In genomic region chr10:98432330-98432729, GRCh38 we compare ENCODE assay signal across 23 cellular contexts. TPM values are rescaled to one million over a fixed set of nuclear protein-coding genes. Genes with fewer than 3 reads are reported as not detected.
DNase-seq lines count a peak whose midpoint lies in the region; ATAC-seq, FAIRE-seq and TF ChIP-seq lines count a peak whose summit lies in the region.
"Had no signal": no experiment of that assay in that cellular context is flagged by ENCODE, and none has a peak within 500 bp of the region (broad histone marks: within the 10 kb centered on the region; RNA-seq: fewer than 3 reads in every experiment).

No MANE protein-coding gene starts in this region.

- CTCF ChIA-PET in HepG2 (lab: Yijun Ruan, JAX; ENCODE audit: low intra/inter-chr PET ratio, low total read pairs), result no interaction called here
- CTCF ChIA-PET in OCI-LY7 (lab: Charles Lee; ENCODE audit: unreplicated experiment), result no interaction called here

- H2AFZ ChIP-seq in HepG2 (ENCODE audit: low read length) (no peak overlapping the region), OCI-LY7 (ENCODE audit: low read length) (no peak overlapping the region)
- H2AFZ ChIP-seq: GM23248 had no signal

- TF ChIP-seq EP300 in HepG2 (IDR thresholded peaks at IDR 0.05; ENCODE audit: low read depth in 2 of 2, low read length in 2 of 2) (no peak), HepG2 (CRISPR knock-in tag; IDR thresholded peaks at IDR 0.05; ENCODE audit: borderline replicate concordance) (no peak)

- intact Hi-C loops in HepG2 (cut with micrococcal nuclease; ENCODE audit: unreplicated experiment), result no loop called here
- intact Hi-C loops in right lobe of liver (cut with DNase I), result no loop called here
- intact Hi-C loops in OCI-LY7 (cut with micrococcal nuclease; ENCODE audit: unreplicated experiment), result no loop called here

- no peaks in the 10 kb centered on the region for H3K27me3 ChIP-seq in HepG2 (ENCODE audit: control insufficient read depth in 1 of 2, insufficient read depth in 2 of 2, low read length in 2 of 2)
- H3K27me3 ChIP-seq in right lobe of liver, result no peaks in the 10 kb centered on the region
- H3K27me3 ChIP-seq in endodermal cell (ENCODE audit: control insufficient read depth, insufficient read depth, low read length, poor library complexity, severe bottlenecking), result no peaks in the 10 kb centered on the region
- H3K27me3 ChIP-seq: BLaER1 had no signal

- H3K9ac ChIP-seq in HepG2 (ENCODE audit: insufficient read depth, low read depth, low read length) (no peak overlapping the region), endodermal cell (ENCODE audit: extremely low read depth, low read length, poor library complexity, severe bottlenecking) (no peak overlapping the region)
- H3K9ac ChIP-seq: BLaER1, GM23248 had no signal

- H3K9me3 ChIP-seq in HepG2 (ENCODE audit: low read length) (no peaks in the 10 kb centered on the region), right lobe of liver (no peaks in the 10 kb centered on the region), OCI-LY7 (ENCODE audit: low read length) (peaks cover 5% of the 10 kb centered on the region; the same call in 1 of the 2 replicates), endodermal cell (ENCODE audit: control insufficient read depth, low read length) (peaks cover 35% of the 10 kb centered on the region)
- H3K9me3 ChIP-seq: Caco-2 had no signal

- FAIRE-seq in HepG2 (lab: Jason Lieb, UNC) (no peak), H54 (lab: Jason Lieb, UNC) (no peak)
- FAIRE-seq: G401.6, GM12878, GM19239, H1 had no signal

- ATAC-seq in HepG2 (no peak), right lobe of liver (no peak), HG02763 (IDR thresholded peaks at IDR 0.05; ENCODE audit: unreplicated experiment) (no peak)
- ATAC-seq: CD8-positive, alpha-beta T cell; GM12878; HCT116 had no signal

- TF ChIP-seq RAD21 in HepG2 (CRISPR knock-in tag; IDR thresholded peaks at IDR 0.05), result no peak

- BruUV-seq in HepG2 (replicated peaks; lab: Mats Ljungman, UMichigan) (no TSS peak), OCI-LY7 (replicated peaks; lab: Mats Ljungman, UMichigan) (TSS peak; percentile 36)

- H3K4me2 ChIP-seq in HepG2 (ENCODE audit: low read depth, low read length), result no peak overlapping the region
- H3K4me2 ChIP-seq in OCI-LY7 (ENCODE audit: low read length), result no peak overlapping the region
- H3K4me2 ChIP-seq: BLaER1 had no signal

- H3K9me2 ChIP-seq in OCI-LY7 (ENCODE audit: insufficient read depth, low read length), result no peaks in the 10 kb centered on the region

- DNase-seq in HepG2 (ENCODE audit: low spot score) (no peak), right lobe of liver (no peak), OCI-LY7 (ENCODE audit: low spot score) (no peak), endodermal cell (no peak), chondrocyte (ENCODE audit: low spot score) (no peak), H54 (ENCODE audit: insufficient read length, low spot score) (no peak)
- DNase-seq: Caco-2; CD4-positive, CD25-positive, alpha-beta regulatory T cell; CD8-positive, alpha-beta T cell; DMS153; DND-41; GM23248; H9; HFFc6 had no signal

- H3K4me3 ChIP-seq in HepG2 (replicated peaks in 1 of 3; ENCODE audit: insufficient read depth in 1 of 3, low read depth in 2 of 3, low read length in 3 of 3) (no peak overlapping the region), right lobe of liver (no peak overlapping the region), OCI-LY7 (ENCODE audit: low read depth, low read length, poor library complexity, severe bottlenecking) (no peak overlapping the region), endodermal cell (ENCODE audit: low read length) (peak overlapping the region; percentile 8)
- H3K4me3 ChIP-seq: BLaER1, GM12878, GM23248 had no signal

- H4K20me1 ChIP-seq in HepG2 (ENCODE audit: insufficient read depth, low read length) (no peaks in the 10 kb centered on the region), OCI-LY7 (ENCODE audit: insufficient read depth, low read length) (no peaks in the 10 kb centered on the region)

- H3K27me3 Mint-ChIP-seq in endodermal cell (ENCODE audit: insufficient read depth), result no peaks in the 10 kb centered on the region
- H3K27me3 Mint-ChIP-seq in chondrocyte (ENCODE audit: low read depth), result no peaks in the 10 kb centered on the region
- H3K27me3 Mint-ChIP-seq: B cell; CD4-positive, CD25-positive, alpha-beta regulatory T cell had no signal

- no peak overlapping the region for H3K4me3 Mint-ChIP-seq in endodermal cell
- no peak overlapping the region for H3K4me3 Mint-ChIP-seq in chondrocyte (ENCODE audit: unreplicated experiment)
- H3K4me3 Mint-ChIP-seq: B cell; CD4-positive, CD25-positive, alpha-beta regulatory T cell; CD8-positive, alpha-beta T cell; H9; HFFc6 had no signal

- peaks cover 72% of the 10 kb centered on the region for H3K36me3 Mint-ChIP-seq in endodermal cell (ENCODE audit: low read depth)
- H3K36me3 Mint-ChIP-seq in chondrocyte (ENCODE audit: low read depth), result peaks cover 43% of the 10 kb centered on the region

- POLR2A ChIA-PET in HepG2 (lab: Yijun Ruan, JAX), result interaction anchor here (0.7 to 1.3 kb wide), 2 partner anchors 17 to 511 kb away, joined by 3 to 6 read pairs; partner anchors contain the start of gene PYROXD2
- POLR2A ChIA-PET in OCI-LY7 (lab: Charles Lee), result interaction anchor here (0.6 to 1.1 kb wide), 2 partner anchors 9 to 127 kb away, joined by 3 read pairs; no protein-coding TSS in a partner anchor

- TF ChIP-seq POLR2A in HepG2 (IDR thresholded peaks at IDR 0.05; ENCODE audit: insufficient read depth in 1 of 2, low read depth in 2 of 2, low read length in 2 of 2) (no peak), right lobe of liver (IDR thresholded peaks at IDR 0.05) (no peak), H54 (IDR thresholded peaks at IDR 0.05; ENCODE audit: low read depth, low read length) (no peak)

- 54% methylated on average over 1 of the region's 1 CpG for WGBS in HepG2 (ENCODE audit: low lambda C conversion rate)
- WGBS in right lobe of liver (ENCODE audit: insufficient coverage, low coverage, low lambda C conversion rate, missing lambda C conversion rate), result no CpG with 5 or more reads among the region's 1 CpG
- 100% methylated on average over 1 of the region's 1 CpG; no CpG with 5 or more reads in 1 of the 2 experiments for WGBS in endodermal cell (ENCODE audit: insufficient coverage in 1 of 2, insufficient read length in 1 of 2), 2 experiments

- TF ChIP-seq CTCF in HepG2 (CRISPR knock-in tag; IDR thresholded peaks at IDR 0.05) (no peak), right lobe of liver (IDR thresholded peaks at IDR 0.05) (no peak), OCI-LY7 (conservative IDR thresholded peaks at IDR 0.05; ENCODE audit: low read length) (no peak), endodermal cell (conservative IDR thresholded peaks at IDR 0.05) (no peak), chondrocyte (IDR thresholded peaks at IDR 0.05) (no peak)

- H3K4me1 Mint-ChIP-seq in endodermal cell, result no peaks in the 10 kb centered on the region
- H3K4me1 Mint-ChIP-seq in chondrocyte (ENCODE audit: low read depth), result peaks cover 10% of the 10 kb centered on the region
- H3K4me1 Mint-ChIP-seq: B cell; CD4-positive, CD25-positive, alpha-beta regulatory T cell; H9 had no signal

- in situ Hi-C loops in HepG2 (cut with HindIII; ENCODE audit: extremely low pct_ligation_motif_present, low pct_unique_long_range_greater_than_20kb), result no loop called here

- H3K36me3 ChIP-seq in HepG2 (replicated peaks in 1 of 2; ENCODE audit: control insufficient read depth in 1 of 2, insufficient read depth in 2 of 2, low read length in 2 of 2), result peaks cover 16 to 69% of the 10 kb centered on the region in 2 experiments
- peaks cover 0 to 73% (median 28%) of the 10 kb centered on the region in 4 donors for H3K36me3 ChIP-seq in right lobe of liver
- peaks cover 79% of the 10 kb centered on the region for H3K36me3 ChIP-seq in OCI-LY7 (ENCODE audit: insufficient read depth, low read length)
- peaks cover 65% of the 10 kb centered on the region for H3K36me3 ChIP-seq in endodermal cell (ENCODE audit: control insufficient read depth, insufficient read depth, low read length)

- no peaks in the 10 kb centered on the region for H3K79me2 ChIP-seq in HepG2 (ENCODE audit: insufficient read depth, low read length)
- no peaks in the 10 kb centered on the region for H3K79me2 ChIP-seq in OCI-LY7 (ENCODE audit: insufficient read depth, low read depth, low read length)

- H3K9me3 Mint-ChIP-seq in endodermal cell (peaks cover 30% of the 10 kb centered on the region), chondrocyte (ENCODE audit: low read depth) (peaks cover 9% of the 10 kb centered on the region)

- no peak overlapping the region for H3K27ac Mint-ChIP-seq in endodermal cell
- no peak overlapping the region for H3K27ac Mint-ChIP-seq in chondrocyte (ENCODE audit: unreplicated experiment)
- H3K27ac Mint-ChIP-seq: B cell; CD4-positive, CD25-positive, alpha-beta regulatory T cell; CD8-positive, alpha-beta T cell; H9; HFFc6 had no signal

- H3K4me1 ChIP-seq in HepG2 (ENCODE audit: insufficient read depth, low read length) (no peaks in the 10 kb centered on the region), right lobe of liver (no peaks in the 10 kb centered on the region), OCI-LY7 (ENCODE audit: insufficient read depth, low read length, poor library complexity, severe bottlenecking) (no peaks in the 10 kb centered on the region), endodermal cell (ENCODE audit: control insufficient read depth, insufficient read depth, low read length) (no peaks in the 10 kb centered on the region)
- H3K4me1 ChIP-seq: BLaER1, Caco-2 had no signal

- no peak overlapping the region for H3K27ac ChIP-seq in HepG2 (ENCODE audit: extremely low read length, insufficient read depth, low read length)
- no peak overlapping the region for H3K27ac ChIP-seq in right lobe of liver
- no peak overlapping the region for H3K27ac ChIP-seq in OCI-LY7 (ENCODE audit: low read depth, low read length, poor library complexity, severe bottlenecking)
- H3K27ac ChIP-seq in endodermal cell (ENCODE audit: low read depth, low read length), result no peak overlapping the region
- H3K27ac ChIP-seq: BLaER1, C4-2B, GM23248 had no signal

RNA-seq across cellular contexts. Expression of gene HPS1, which starts 14.4 kb away (rescaled TPM):
- total RNA-seq in HepG2 (2016; rRNA removed; fragmentation: Illumina TruSeq; extraction: Trizol) (20.7 and 25.8 TPM in 2 replicates), right lobe of liver (10 to 100 TPM; 18.2 to 44.5 (median 32.0) TPM), OCI-LY7 (2022) (64.0 and 68.7 TPM in 2 replicates), endodermal cell (10 to 100 TPM; 39.6 to 43.3 TPM), chondrocyte (40.6 to 50.5 TPM (median 49.0 TPM) in 3 replicates)
- total RNA-seq in HepG2 (2016; cell fraction: cytosol; rRNA removed; fragmentation: Illumina TruSeq; extraction: Trizol; ENCODE audit: low read depth), result 50.6 and 58.2 TPM in 2 replicates
- 14.1 and 23.6 TPM in 2 replicates for total RNA-seq in HepG2 (2016; cell fraction: insoluble cytoplasmic fraction; rRNA removed; fragmentation: Illumina TruSeq; extraction: Trizol)
- 56.4 and 66.7 TPM in 2 replicates for total RNA-seq in HepG2 (2016; cell fraction: membrane; rRNA removed; fragmentation: Illumina TruSeq; extraction: Trizol)
- 19.0 and 25.7 TPM in 2 replicates for total RNA-seq in HepG2 (2016; cell fraction: nucleus; rRNA removed; fragmentation: Illumina TruSeq; extraction: Trizol)
- 24.6 and 33.7 TPM in 2 replicates for polyA plus RNA-seq in HepG2 (2011; rRNA removed)
- 18.0 and 21.8 TPM in 2 replicates for polyA plus RNA-seq in HepG2 (2011; cell fraction: cytosol; rRNA removed)
- polyA plus RNA-seq in HepG2 (2011; cell fraction: nucleus; rRNA removed), result 108 and 120 TPM in 2 replicates
- polyA plus RNA-seq in HepG2 (2012), result 16.9 and 22.7 TPM in 2 replicates
- 68.9 and 83.5 TPM in 2 replicates for polyA plus RNA-seq in HepG2 (2016; cell fraction: cytosol; fragmentation: Illumina TruSeq; extraction: Trizol; ENCODE audit: low read depth)
- polyA plus RNA-seq in HepG2 (2016; cell fraction: insoluble cytoplasmic fraction; fragmentation: Illumina TruSeq; extraction: Trizol; ENCODE audit: low read depth), result 19.4 and 23.0 TPM in 2 replicates
- polyA plus RNA-seq in HepG2 (2016; cell fraction: membrane; fragmentation: Illumina TruSeq; extraction: Trizol; ENCODE audit: low read depth), result 63.1 and 73.8 TPM in 2 replicates
- 43.6 and 45.7 TPM in 2 replicates for polyA plus RNA-seq in HepG2 (2016; cell fraction: nucleus; fragmentation: Illumina TruSeq; extraction: Trizol; ENCODE audit: insufficient read depth, low read depth)
- 35.4 and 47.2 TPM in 2 replicates for polyA minus RNA-seq in HepG2 (2011; rRNA and poly(A)+ RNA removed; ENCODE audit: low replicate concordance)
- polyA minus RNA-seq in HepG2 (2011; cell fraction: cytosol; rRNA and poly(A)+ RNA removed), result 12.4 and 14.5 TPM in 2 replicates
- 45.1 and 49.1 TPM in 2 replicates for polyA minus RNA-seq in HepG2 (2011; cell fraction: nucleus; rRNA and poly(A)+ RNA removed)
- 44.5 and 53.2 TPM in 2 replicates for total RNA-seq in OCI-LY7 (2014; rRNA removed; shearing (Covaris generic))
- 38.1 TPM for polyA plus RNA-seq in endodermal cell (2013, experiment 1 of 2)
- polyA plus RNA-seq in endodermal cell (2013, experiment 2 of 2), result 31.8 TPM

RNA-seq across cellular contexts. Expression of gene PYROXD2, which starts 17.3 kb away (rescaled TPM):
- 1.8 and 2.0 TPM in 2 replicates for total RNA-seq in HepG2 (2016; rRNA removed; fragmentation: Illumina TruSeq; extraction: Trizol)
- total RNA-seq in HepG2 (2016; cell fraction: cytosol; rRNA removed; fragmentation: Illumina TruSeq; extraction: Trizol; ENCODE audit: low read depth), result 0.26 and 3.0 TPM in 2 replicates
- total RNA-seq in HepG2 (2016; cell fraction: insoluble cytoplasmic fraction; rRNA removed; fragmentation: Illumina TruSeq; extraction: Trizol), result 1.2 and 1.3 TPM in 2 replicates
- 1.0 and 1.4 TPM in 2 replicates for total RNA-seq in HepG2 (2016; cell fraction: membrane; rRNA removed; fragmentation: Illumina TruSeq; extraction: Trizol)
- 1.6 and 2.0 TPM in 2 replicates for total RNA-seq in HepG2 (2016; cell fraction: nucleus; rRNA removed; fragmentation: Illumina TruSeq; extraction: Trizol)
- 6.2 and 10.7 TPM in 2 replicates for polyA plus RNA-seq in HepG2 (2011; rRNA removed)
- polyA plus RNA-seq in HepG2 (2011; cell fraction: cytosol; rRNA removed), result 1.5 and 6.4 TPM in 2 replicates
- 22.4 and 28.0 TPM in 2 replicates for polyA plus RNA-seq in HepG2 (2011; cell fraction: nucleus; rRNA removed)
- polyA plus RNA-seq in HepG2 (2012), result 2.3 and 3.3 TPM in 2 replicates
- 1.6 and 1.7 TPM in 2 replicates for polyA plus RNA-seq in HepG2 (2016; cell fraction: cytosol; fragmentation: Illumina TruSeq; extraction: Trizol; ENCODE audit: low read depth)
- 0.78 and 1.6 TPM in 2 replicates for polyA plus RNA-seq in HepG2 (2016; cell fraction: insoluble cytoplasmic fraction; fragmentation: Illumina TruSeq; extraction: Trizol; ENCODE audit: low read depth)
- 1.0 and 2.1 TPM in 2 replicates for polyA plus RNA-seq in HepG2 (2016; cell fraction: membrane; fragmentation: Illumina TruSeq; extraction: Trizol; ENCODE audit: low read depth)
- 1.6 and 2.6 TPM in 2 replicates for polyA plus RNA-seq in HepG2 (2016; cell fraction: nucleus; fragmentation: Illumina TruSeq; extraction: Trizol; ENCODE audit: insufficient read depth, low read depth)
- polyA minus RNA-seq in HepG2 (2011; rRNA and poly(A)+ RNA removed; ENCODE audit: low replicate concordance), result 3.2 and 9.1 TPM in 2 replicates
- 0.97 and 2.5 TPM in 2 replicates for polyA minus RNA-seq in HepG2 (2011; cell fraction: cytosol; rRNA and poly(A)+ RNA removed)
- 3.0 and 8.6 TPM in 2 replicates for polyA minus RNA-seq in HepG2 (2011; cell fraction: nucleus; rRNA and poly(A)+ RNA removed)
- 10 to 100 TPM in 2 of 6 experiments, 1 to 10 TPM in 4; 3.0 to 25.3 (median 7.1) TPM for total RNA-seq in right lobe of liver
- total RNA-seq in OCI-LY7 (2014; rRNA removed; shearing (Covaris generic)), result 0.41 and 0.51 TPM in 2 replicates
- total RNA-seq in OCI-LY7 (2022), result 4.0 and 4.3 TPM in 2 replicates
- 1 to 10 TPM; 9.2 to 9.5 TPM for total RNA-seq in endodermal cell
- polyA plus RNA-seq in endodermal cell (2013, experiment 1 of 2), result 13.3 TPM
- polyA plus RNA-seq in endodermal cell (2013, experiment 2 of 2), result 13.5 TPM
- 5.6 to 9.4 TPM (median 8.3 TPM) in 3 replicates for total RNA-seq in chondrocyte
